ENCODE assay signal across 9 cellular contexts in genomic region chr15:60326824-60327654, GRCh38.
DNase-seq lines count a peak whose midpoint lies in the region; ATAC-seq, FAIRE-seq and TF ChIP-seq lines count a peak whose summit lies in the region.
"Had no signal": no experiment of that assay in that cellular context is flagged by ENCODE, and none has a peak within 500 bp of the region (broad histone marks: within the 10 kb centered on the region; RNA-seq: fewer than 3 reads in every experiment).

No MANE protein-coding gene starts in this region.

- no peak overlapping the region for H3K27ac ChIP-seq in H1 (ENCODE audit: low read depth, low read length)

- TF ChIP-seq POLR2A in H1 (IDR thresholded peaks at IDR 0.05; ENCODE audit: control extremely low read depth in 1 of 2, low read depth in 2 of 2, low read length in 2 of 2) = no peak

- no peaks in the 10 kb centered on the region for H4K20me1 ChIP-seq in H1 (replicated peaks in 1 of 2; ENCODE audit: control insufficient read depth in 1 of 2, insufficient read depth in 2 of 2, low read length in 2 of 2)

- H3K14ac ChIP-seq in H1 (ENCODE audit: insufficient read length) = no peak overlapping the region

- H3K79me2 ChIP-seq in H1 (ENCODE audit: control insufficient read depth in 1 of 2, insufficient read depth in 2 of 2, low read length in 2 of 2) = no peaks in the 10 kb centered on the region

- no peak overlapping the region for H2BK20ac ChIP-seq in H1 (ENCODE audit: low read length)

- peak; percentile 22 to 61 for DNase-seq in activated T-cell treated with anti-CD3 and anti-CD28 coated beads, Interleukin-2, amount 50 U/mL, for 72 hours
- no peak for DNase-seq in activated T-cell treated with anti-CD3 and anti-CD28 coated beads, Interleukin-2, amount 50 U/mL, for 48 hours
- DNase-seq in M059J (ENCODE audit: low read depth) = peak; percentile 68
- peak; percentile 45 for DNase-seq in SK-N-DZ (ENCODE audit: low spot score)
- no peak for DNase-seq in H1 (ENCODE audit: low read depth in 1 of 2, low spot score in 2 of 2)
- peak; percentile 15 for DNase-seq in naive B cell
- DNase-seq in NCI-H187 treated with DMSO at 0.1 percent for 48 hours (lab: John Stamatoyannopoulos, UW) = no peak

- H3K4me3 ChIP-seq in H1 (ENCODE audit: extremely low read depth in 1 of 4, insufficient read depth in 2 of 4, low read depth in 3 of 4, low read length in 4 of 4) = no peak overlapping the region

- H2BK5ac ChIP-seq in H1 (ENCODE audit: low read depth, low read length) = no peak overlapping the region

- CTCF ChIA-PET in H1 (lab: Charles Lee; ENCODE audit: partially characterized antibody) = interaction anchor here (0.5 to 10.0 kb wide), 65 partner anchors 10 to 698 kb away, joined by 3 to 120 read pairs (median 4); partner anchors contain the start of gene FOXB1

- WGBS in H1 (ENCODE audit: extremely low coverage in 1 of 2, insufficient coverage in 1 of 2, insufficient read length in 1 of 2, insufficient replicate concordance in 2 of 2, low coverage in 1 of 2, low lambda C conversion rate in 2 of 2, missing lambda C conversion rate in 1 of 2), 2 experiments = 29% methylated on average over 5 of the region's 5 CpGs; no CpG with 5 or more reads in 1 of the 2 experiments

- no peak overlapping the region for H3K9ac ChIP-seq in H1 (replicated peaks in 1 of 4; ENCODE audit: extremely low read depth in 1 of 4, low read depth in 3 of 4, low read length in 3 of 4)

- no peaks in the 10 kb centered on the region for H3K36me3 ChIP-seq in H1 (ENCODE audit: control insufficient read depth in 2 of 4, insufficient read depth in 4 of 4, low read length in 3 of 4)

- no peak overlapping the region for H2BK15ac ChIP-seq in H1 (ENCODE audit: low read length)

- no peak overlapping the region for H4K91ac ChIP-seq in H1 (replicated peaks; ENCODE audit: insufficient read length, low read length)

- no peak overlapping the region for H2AK5ac ChIP-seq in H1 (ENCODE audit: low read depth, low read length)

- no peak overlapping the region for H3K4me3 Mint-ChIP-seq in activated T-cell treated with anti-CD3 and anti-CD28 coated beads, Interleukin-2, amount 50 U/mL, for 72 hours
- no peak overlapping the region for H3K4me3 Mint-ChIP-seq in naive B cell

- no peak for ATAC-seq in activated T-cell treated with anti-CD3 and anti-CD28 coated beads, Interleukin-2, amount 50 U/mL, for 72 hours (replicated peaks in 1 of 2)
- ATAC-seq in naive B cell (ENCODE audit: low read depth in 2 of 2) (no peak), HG03442 (IDR thresholded peaks at IDR 0.05; ENCODE audit: unreplicated experiment) (no peak)

- no peak for TF ChIP-seq EP300 in H1 (IDR thresholded peaks at IDR 0.05; ENCODE audit: borderline replicate concordance in 1 of 2, low read depth in 2 of 2, low read length in 2 of 2)

- H2BK120ac ChIP-seq in H1 (replicated peaks; ENCODE audit: low read depth, low read length) = no peak overlapping the region

- POLR2A ChIA-PET in H1 (lab: Charles Lee; ENCODE audit: partially characterized antibody) = interaction anchor here (1.1 kb wide), 1 partner anchor 10 kb away, joined by 3 read pairs; no protein-coding TSS in a partner anchor

- H3K4me1 ChIP-seq in H1 (replicated peaks in 1 of 4; ENCODE audit: control insufficient read depth in 3 of 4, insufficient read depth in 4 of 4, low read length in 3 of 4) = peaks cover 0 to 5% (median 1%) of the 10 kb centered on the region in 4 experiments; a peak in 2 of 7 replicates

- H2AFZ ChIP-seq in H1 (ENCODE audit: low read length) = no peak overlapping the region

- no peaks in the 10 kb centered on the region for H3K9me3 Mint-ChIP-seq in activated T-cell treated with anti-CD3 and anti-CD28 coated beads, Interleukin-2, amount 50 U/mL, for 72 hours
- no peaks in the 10 kb centered on the region for H3K9me3 Mint-ChIP-seq in naive B cell

- H3K9me3 ChIP-seq in H1 (ENCODE audit: insufficient read depth in 2 of 2, low read depth in 1 of 2, low read length in 1 of 2) = no peaks in the 10 kb centered on the region

- H3K23me2 ChIP-seq in H1 (ENCODE audit: low read depth, low read length) = no peaks in the 10 kb centered on the region

- H3K23ac ChIP-seq in H1 (ENCODE audit: insufficient read length) = no peak overlapping the region

- H2BK12ac ChIP-seq in H1 (ENCODE audit: low read depth, low read length) = no peak overlapping the region

- TF ChIP-seq RAD21 in H1 (IDR thresholded peaks at IDR 0.05 in 1 of 2, conservative IDR thresholded peaks at IDR 0.05 in 1 of 2; ENCODE audit: low read depth in 2 of 2, low read length in 2 of 2) = peak; percentile 97 to 99

- H3K4me1 Mint-ChIP-seq in activated T-cell treated with anti-CD3 and anti-CD28 coated beads, Interleukin-2, amount 50 U/mL, for 72 hours (ENCODE audit: low read depth) = peaks cover 8% of the 10 kb centered on the region
- peaks cover 0 to 5% (median 4%) of the 10 kb centered on the region in 3 donors for H3K4me1 Mint-ChIP-seq in naive B cell

- H3K56ac ChIP-seq in H1 (replicated peaks; ENCODE audit: insufficient read length, low read depth, low read length) = no peak overlapping the region

- H3K18ac ChIP-seq in H1 (ENCODE audit: extremely low read depth, low read length) = no peak overlapping the region

- H3K4ac ChIP-seq in H1 (replicated peaks; ENCODE audit: insufficient read length, low read depth, low read length) = no peak overlapping the region

- peak; percentile 98 for FAIRE-seq in H1 (lab: Jason Lieb, UNC)
- FAIRE-seq: colon had no signal

- H3K79me1 ChIP-seq in H1 (ENCODE audit: low read depth, low read length) = no peaks in the 10 kb centered on the region

- no peak overlapping the region for H4K8ac ChIP-seq in H1 (ENCODE audit: extremely low read depth, insufficient read depth, low read length)

- no peak overlapping the region for H3K4me2 ChIP-seq in H1 (ENCODE audit: insufficient read depth in 1 of 2, low read depth in 2 of 2, low read length in 2 of 2)

- no peaks in the 10 kb centered on the region for H3K27me3 ChIP-seq in H1 (replicated peaks in 1 of 4; ENCODE audit: control insufficient read depth in 3 of 4, extremely low read depth in 1 of 4, insufficient read depth in 3 of 4, low read length in 3 of 4)

- H3K36me3 Mint-ChIP-seq in activated T-cell treated with anti-CD3 and anti-CD28 coated beads, Interleukin-2, amount 50 U/mL, for 72 hours (ENCODE audit: insufficient read depth in 2 of 2) = no peaks in the 10 kb centered on the region
- H3K36me3 Mint-ChIP-seq in naive B cell = no peaks in the 10 kb centered on the region

- TF ChIP-seq CTCF in H1 (IDR thresholded peaks at IDR 0.05; ENCODE audit: control extremely low read depth in 1 of 3, insufficient read depth in 1 of 3, low read depth in 1 of 3, low read length in 3 of 3) = peak in 2 of 3 experiments; percentile 78 to 85; a peak in 3 of 4 replicates

- peak overlapping the region; percentile 7 for H4K5ac ChIP-seq in H1 (ENCODE audit: insufficient read length, low read depth, low read length)

- peaks cover 49% of the 10 kb centered on the region for H3K27me3 Mint-ChIP-seq in activated T-cell treated with anti-CD3 and anti-CD28 coated beads, Interleukin-2, amount 50 U/mL, for 72 hours (ENCODE audit: low read depth)
- peaks cover 36 to 72% (median 48%) of the 10 kb centered on the region in 3 donors for H3K27me3 Mint-ChIP-seq in naive B cell

- no peak overlapping the region for H3K27ac Mint-ChIP-seq in activated T-cell treated with anti-CD3 and anti-CD28 coated beads, Interleukin-2, amount 50 U/mL, for 72 hours
- no peak overlapping the region for H3K27ac Mint-ChIP-seq in naive B cell

TF ChIP-seq in H1, 55 proteins besides CTCF, POLR2A, EP300 and RAD21 (continues in another document):
- TF ChIP-seq JUND (IDR thresholded peaks at IDR 0.05; ENCODE audit: low read length) = peak; percentile 54; the same call in 1 of the 2 replicates

Comparison
In these comparisons a context has a peak if more than half of its experiments do, and no peak if none do; other contexts are left out.
1. DNase-seq: peak in activated T-cell treated with anti-CD3 and anti-CD28 coated beads, Interleukin-2, amount 50 U/mL, for 72 hours (2 of 2), M059J (single experiment), SK-N-DZ (single experiment) and naive B cell (single experiment); none in activated T-cell treated with anti-CD3 and anti-CD28 coated beads, Interleukin-2, amount 50 U/mL, for 48 hours (0 of 2), H1 (0 of 2) and NCI-H187 treated with DMSO at 0.1 percent for 48 hours (single experiment).